Comparison of ENCODE assay signal across 8 cellular contexts in genomic region chr1:21295059-21295401, GRCh38. TPM values are rescaled to one million over a fixed set of nuclear protein-coding genes. Genes with fewer than 3 reads are reported as not detected.
DNase-seq lines count a peak whose midpoint lies in the region; ATAC-seq and TF ChIP-seq lines count a peak whose summit lies in the region.

No MANE protein-coding gene starts in this region.

- DNase-seq in Panc1 (ENCODE audit: low read depth, low spot score): no peak
- DNase-seq in ascending aorta (ENCODE audit: low spot score in 2 of 2): no peak
- DNase-seq in stimulated activated CD4-positive, alpha-beta T cell treated with anti-CD3 and anti-CD28 coated beads, Interleukin-12 subunit alpha, Interleukin-12 subunit beta, amount 100 ng/mL, for 48 hours (ENCODE audit: low read depth in 2 of 3, low spot score in 1 of 3): peak; percentile 42 to 48 (median 44)
- DNase-seq in OCI-M2 (lab: John Stamatoyannopoulos, UW; ENCODE audit: unreplicated experiment): no peak
- no peak for DNase-seq in DMS114 treated with DMSO at 0.1 percent for 48 hours (lab: John Stamatoyannopoulos, UW; ENCODE audit: unreplicated experiment)

- peak overlapping the region; percentile 71; the same call in 1 of the 2 replicates for H3K27ac ChIP-seq in Panc1 (ENCODE audit: low read length)
- peak overlapping the region; percentile 2 to 54 for H3K27ac ChIP-seq in ascending aorta

- H3K36me3 ChIP-seq in Panc1 (ENCODE audit: control insufficient read depth, insufficient read depth, low read length) (no peaks in the 10 kb centered on the region), ascending aorta (no peaks in the 10 kb centered on the region)

- POLR2A ChIA-PET in Panc1 (lab: Charles Lee): no interaction called here

- no TSS peak for BruUV-seq in Panc1 (replicated peaks; lab: Mats Ljungman, UMichigan)

- in situ Hi-C loops in Panc1 (cut with HindIII; ENCODE audit: low pct_unique_long_range_greater_than_20kb, low sequenced_read_pairs): no loop called here

- no peaks in the 10 kb centered on the region for H3K9me3 ChIP-seq in Panc1 (ENCODE audit: control insufficient read depth, insufficient read depth, low read depth, low read length)
- H3K9me3 ChIP-seq in ascending aorta: no peaks in the 10 kb centered on the region

- intact Hi-C loops in Panc1 (cut with micrococcal nuclease; ENCODE audit: unreplicated experiment): no loop called here
- intact Hi-C loops in ascending aorta (cut with DNase I): no loop called here

- H3K27me3 ChIP-seq in Panc1 (ENCODE audit: control insufficient read depth, insufficient read depth, low read length) (no peaks in the 10 kb centered on the region), ascending aorta (no peaks in the 10 kb centered on the region)

- peak; percentile 21 for ATAC-seq in GM18870 (IDR thresholded peaks at IDR 0.05; ENCODE audit: unreplicated experiment)
- no peak for ATAC-seq in Panc1
- no peak for ATAC-seq in GM18498 (IDR thresholded peaks at IDR 0.05; ENCODE audit: unreplicated experiment)
- ATAC-seq in GM19324 (IDR thresholded peaks at IDR 0.05; ENCODE audit: low FRiP score, unreplicated experiment): no peak

- TF ChIP-seq CTCF in Panc1 (IDR thresholded peaks at IDR 0.05) (no peak), ascending aorta (IDR thresholded peaks at IDR 0.05) (no peak)

- CTCF ChIA-PET in Panc1 (lab: Charles Lee): no interaction called here

- H3K4me1 ChIP-seq in Panc1 (ENCODE audit: control insufficient read depth, insufficient read depth, low read length) (peaks cover 53% of the 10 kb centered on the region), ascending aorta (peaks cover 16 to 38% of the 10 kb centered on the region in 2 donors)

- H3K4me3 ChIP-seq in Panc1 (ENCODE audit: low read depth in 2 of 2, low read length in 2 of 2): no peak overlapping the region
- H3K4me3 ChIP-seq in ascending aorta: no peak overlapping the region

RNA-seq across cellular contexts. Expression of gene ECE1, which starts 4.8 kb away (rescaled TPM):
- 192 TPM for total RNA-seq in Panc1 (2021; ENCODE audit: unreplicated experiment)
- 250 TPM for polyA plus RNA-seq in Panc1 (2012; ENCODE audit: insufficient read length)
- total RNA-seq in ascending aorta: 336 TPM

Comparison
In these comparisons a context has a peak if more than half of its experiments do, and no peak if none do; other contexts are left out.
1. DNase-seq: peak in stimulated activated CD4-positive, alpha-beta T cell treated with anti-CD3 and anti-CD28 coated beads, Interleukin-12 subunit alpha, Interleukin-12 subunit beta, amount 100 ng/mL, for 48 hours (3 of 3); none in Panc1 (single experiment), ascending aorta (0 of 2), OCI-M2 (single experiment) and DMS114 treated with DMSO at 0.1 percent for 48 hours (single experiment).